In genomic region chr3:189569473-189569872, GRCh38 we compare ENCODE assay signal across 24 cellular contexts.
"Had no signal": no experiment of that assay in that cellular context is flagged by ENCODE, and none has a peak within 500 bp of the region (broad histone marks: within the 10 kb centered on the region; RNA-seq: fewer than 3 reads in every experiment).

No MANE protein-coding gene starts in this region.

- H3K27me3 Mint-ChIP-seq: IgD-negative memory B cell had no signal

- H3K4me3 ChIP-seq: K562, MG63, PC-9, Peyer's patch, SJCRH30 had no signal

- H3K9ac ChIP-seq: KMS-11 had no signal

- H3K36me3 ChIP-seq: MG63, Peyer's patch, SJCRH30 had no signal

- H3K4me1 ChIP-seq: Peyer's patch, SJCRH30 had no signal

- ATAC-seq: K562, Right ventricle myocardium inferior, SK-N-SH treated with all-trans-retinoic acid at 6 μM for 48 hours had no signal

- H3K36me3 Mint-ChIP-seq: IgD-negative memory B cell had no signal

- H3K4me3 Mint-ChIP-seq: IgD-negative memory B cell had no signal

- H3K4me2 ChIP-seq: KMS-11, PC-9 had no signal

- DNase-seq: Kasumi-1, MG63, NCI-H1092, NCI-H1105 treated with DMSO at 0.1 percent for 48 hours, NCI-H1417 treated with DMSO at 0.1 percent for 48 hours, NCI-H187, NCI-H2029, NCI-H2081 treated with DMSO at 0.1 percent for 48 hours, NCI-H2171, NCI-H226, NCI-H446, NCI-H510A, NCI-H524 treated with DMSO at 0.1 percent for 48 hours, NCI-H69, NCI-H774, PC-9, Peyer's patch, SHP77 treated with DMSO at 0.1 percent for 48 hours, SJCRH30 had no signal

- H3K9me3 ChIP-seq: Peyer's patch, SJCRH30 had no signal

- H3K9me3 Mint-ChIP-seq: IgD-negative memory B cell had no signal

- H2AFZ ChIP-seq: PC-9 had no signal

- H3K27me3 ChIP-seq: MG63, Peyer's patch, SJCRH30 had no signal

- FAIRE-seq: K562 had no signal

- H3K27ac ChIP-seq: KMS-11, PC-9, Peyer's patch, SJCRH30 had no signal
